In the genomic region with DNA sequence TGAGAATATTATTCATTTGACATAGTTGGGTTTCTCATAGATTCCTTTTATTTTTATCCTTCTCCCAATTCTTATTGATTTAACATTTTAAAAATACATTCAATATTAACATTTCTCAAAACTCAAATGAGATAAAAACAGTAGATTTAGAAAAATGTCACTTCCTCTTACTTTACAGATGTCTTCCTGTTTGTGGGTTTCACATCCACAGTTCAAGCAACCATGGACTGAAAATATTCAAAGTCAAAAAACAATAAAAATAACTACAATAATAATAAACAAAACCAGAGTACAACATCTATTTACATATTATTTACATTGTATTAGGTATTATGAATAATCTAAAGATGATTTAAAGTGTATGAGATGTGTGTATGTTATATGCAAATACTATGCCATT, we compare ENCODE assay signal across 14 cellular contexts.
DNase-seq lines count a peak whose midpoint lies in the region; ATAC-seq, FAIRE-seq and TF ChIP-seq lines count a peak whose summit lies in the region.
"Had no signal": no experiment of that assay in that cellular context is flagged by ENCODE, and none has a peak within 500 bp of the region (broad histone marks: within the 10 kb centered on the region; RNA-seq: fewer than 3 reads in every experiment).

No MANE protein-coding gene starts in this region.

- H3K9ac ChIP-seq in GM12878 (ENCODE audit: control insufficient read depth, insufficient read depth, low read length), result no peak overlapping the region

- DNase-seq in GM12878 (ENCODE audit: low read depth, low spot score), result no peak
- no peak for DNase-seq in HCEC 1CT
- no peak for DNase-seq in NCI-H1048 (lab: John Stamatoyannopoulos, UW)
- no peak for DNase-seq in AG20443 (ENCODE audit: low spot score)
- no peak for DNase-seq in NCI-H1436 treated with DMSO at 0.1 percent for 48 hours (lab: John Stamatoyannopoulos, UW)
- DNase-seq: BE2C, brain microvascular endothelial cell, endodermal cell, NCI-H1417 treated with DMSO at 0.1 percent for 48 hours, NCI-H524 treated with DMSO at 0.1 percent for 48 hours, SJCRH30 had no signal

- H3K4me2 ChIP-seq in GM12878 (ENCODE audit: control insufficient read depth, insufficient read depth), result no peak overlapping the region

- H3K27me3 ChIP-seq in GM12878 (replicated peaks in 1 of 2; ENCODE audit: control insufficient read depth in 2 of 2, insufficient read depth in 2 of 2, low read length in 1 of 2), result no peaks in the 10 kb centered on the region
- H3K27me3 ChIP-seq: BE2C, brain microvascular endothelial cell, SJCRH30 had no signal

- RAD21 ChIA-PET in GM12878 (lab: Charles Lee; ENCODE audit: unreplicated experiment), result no interaction called here

- ATAC-seq in GM18517 (IDR thresholded peaks at IDR 0.05; ENCODE audit: unreplicated experiment), result peak; percentile 90
- peak; percentile 93 for ATAC-seq in GM21576 (IDR thresholded peaks at IDR 0.05; ENCODE audit: unreplicated experiment)
- ATAC-seq in HG03354 (IDR thresholded peaks at IDR 0.05; ENCODE audit: poor library complexity, severe bottlenecking, unreplicated experiment), result peak; percentile 91
- ATAC-seq in GM12878, result no peak

- no peak for TF ChIP-seq POLR2A in GM12878 (IDR thresholded peaks at IDR 0.05; ENCODE audit: low read depth, low read length)

- no peaks in the 10 kb centered on the region for H3K79me2 ChIP-seq in GM12878 (ENCODE audit: control insufficient read depth, insufficient read depth, low read length)

- CTCF ChIA-PET in GM12878 (lab: Yijun Ruan, JAX), result no interaction called here

- H3K27ac ChIP-seq in GM12878 (ENCODE audit: control insufficient read depth, insufficient read depth), result no peak overlapping the region
- H3K27ac ChIP-seq: brain microvascular endothelial cell, SJCRH30 had no signal

- no peak overlapping the region for H2AFZ ChIP-seq in GM12878 (ENCODE audit: control insufficient read depth, low read depth, low read length)

- in situ Hi-C loops in GM12878 (cut with MboI), result no loop called here

- POLR2A ChIA-PET in GM12878 (lab: Charles Lee), result no interaction called here

- no peak for FAIRE-seq in GM12878 (lab: Jason Lieb, UNC)

- H3K4me3 ChIP-seq in GM12878, result no peak overlapping the region
- H3K4me3 ChIP-seq: SJCRH30 had no signal

- SMC1A ChIA-PET in GM12878 (lab: Charles Lee; ENCODE audit: uncharacterized antibody, unreplicated experiment), result no interaction called here

- no peaks in the 10 kb centered on the region for H4K20me1 ChIP-seq in GM12878 (ENCODE audit: control insufficient read depth, insufficient read depth)

- TF ChIP-seq EP300 in GM12878 (IDR thresholded peaks at IDR 0.05; ENCODE audit: borderline replicate concordance in 1 of 2, control insufficient read depth in 1 of 2, low read depth in 2 of 2, low read length in 2 of 2), result no peak

- intact Hi-C loops in GM12878 (cut with micrococcal nuclease; ENCODE audit: unreplicated experiment), result no loop called here

- no peak for TF ChIP-seq RAD21 in GM12878 (IDR thresholded peaks at IDR 0.05; ENCODE audit: insufficient read depth, low read depth, low read length)

- H3K36me3 ChIP-seq in GM12878 (ENCODE audit: control insufficient read depth in 2 of 2, insufficient read depth in 2 of 2, low read length in 1 of 2), result no peaks in the 10 kb centered on the region
- H3K36me3 ChIP-seq: BE2C, brain microvascular endothelial cell, SJCRH30 had no signal

- H3K4me1 ChIP-seq in GM12878 (ENCODE audit: control insufficient read depth, insufficient read depth, low read length), result no peaks in the 10 kb centered on the region
- H3K4me1 ChIP-seq: BE2C, SJCRH30 had no signal

- BruUV-seq in GM12878 (replicated peaks; lab: Mats Ljungman, UMichigan), result no TSS peak

- no peak for TF ChIP-seq CTCF in GM12878 (IDR thresholded peaks at IDR 0.05 in 2 of 3, conservative IDR thresholded peaks at IDR 0.05 in 1 of 3; ENCODE audit: control insufficient read depth in 2 of 3, extremely low read depth in 1 of 3, insufficient read depth in 1 of 3, low read depth in 3 of 3, low read length in 3 of 3)

- no peaks in the 10 kb centered on the region for H3K9me3 ChIP-seq in GM12878 (replicated peaks; ENCODE audit: control insufficient read depth, insufficient read depth, low read length)
- H3K9me3 ChIP-seq: BE2C, SJCRH30 had no signal

TF ChIP-seq in GM12878, 131 proteins besides CTCF, POLR2A, EP300 and RAD21:
- TF ChIP-seq SPI1 (IDR thresholded peaks at IDR 0.05; ENCODE audit: borderline replicate concordance, insufficient read depth, low read depth, low read length) (peak; percentile 19; the same call in 1 of the 2 replicates), EED (IDR thresholded peaks at IDR 0.05; ENCODE audit: low read depth) (no peak), MYC (IDR thresholded peaks at IDR 0.05; ENCODE audit: insufficient read depth, insufficient read length, insufficient replicate concordance, low read length, severe bottlenecking) (no peak), ZNF274 (IDR thresholded peaks at IDR 0.05; ENCODE audit: insufficient read depth, insufficient read length) (no peak), RUNX3 (IDR thresholded peaks at IDR 0.05; ENCODE audit: low read length) (peak; percentile 51), SIN3A (IDR thresholded peaks at IDR 0.05; ENCODE audit: low read depth, low read length) (no peak), BRCA1 (IDR thresholded peaks at IDR 0.05; ENCODE audit: low read depth, low read length) (no peak)
- TF ChIP-seq, protein P1, sequence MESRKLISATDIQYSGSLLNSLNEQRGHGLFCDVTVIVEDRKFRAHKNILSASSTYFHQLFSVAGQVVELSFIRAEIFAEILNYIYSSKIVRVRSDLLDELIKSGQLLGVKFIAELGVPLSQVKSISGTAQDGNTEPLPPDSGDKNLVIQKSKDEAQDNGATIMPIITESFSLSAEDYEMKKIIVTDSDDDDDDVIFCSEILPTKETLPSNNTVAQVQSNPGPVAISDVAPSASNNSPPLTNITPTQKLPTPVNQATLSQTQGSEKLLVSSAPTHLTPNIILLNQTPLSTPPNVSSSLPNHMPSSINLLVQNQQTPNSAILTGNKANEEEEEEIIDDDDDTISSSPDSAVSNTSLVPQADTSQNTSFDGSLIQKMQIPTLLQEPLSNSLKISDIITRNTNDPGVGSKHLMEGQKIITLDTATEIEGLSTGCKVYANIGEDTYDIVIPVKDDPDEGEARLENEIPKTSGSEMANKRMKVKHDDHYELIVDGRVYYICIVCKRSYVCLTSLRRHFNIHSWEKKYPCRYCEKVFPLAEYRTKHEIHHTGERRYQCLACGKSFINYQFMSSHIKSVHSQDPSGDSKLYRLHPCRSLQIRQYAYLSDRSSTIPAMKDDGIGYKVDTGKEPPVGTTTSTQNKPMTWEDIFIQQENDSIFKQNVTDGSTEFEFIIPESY (IDR thresholded peaks at IDR 0.05), result no peak
- TF ChIP-seq, protein P2, sequence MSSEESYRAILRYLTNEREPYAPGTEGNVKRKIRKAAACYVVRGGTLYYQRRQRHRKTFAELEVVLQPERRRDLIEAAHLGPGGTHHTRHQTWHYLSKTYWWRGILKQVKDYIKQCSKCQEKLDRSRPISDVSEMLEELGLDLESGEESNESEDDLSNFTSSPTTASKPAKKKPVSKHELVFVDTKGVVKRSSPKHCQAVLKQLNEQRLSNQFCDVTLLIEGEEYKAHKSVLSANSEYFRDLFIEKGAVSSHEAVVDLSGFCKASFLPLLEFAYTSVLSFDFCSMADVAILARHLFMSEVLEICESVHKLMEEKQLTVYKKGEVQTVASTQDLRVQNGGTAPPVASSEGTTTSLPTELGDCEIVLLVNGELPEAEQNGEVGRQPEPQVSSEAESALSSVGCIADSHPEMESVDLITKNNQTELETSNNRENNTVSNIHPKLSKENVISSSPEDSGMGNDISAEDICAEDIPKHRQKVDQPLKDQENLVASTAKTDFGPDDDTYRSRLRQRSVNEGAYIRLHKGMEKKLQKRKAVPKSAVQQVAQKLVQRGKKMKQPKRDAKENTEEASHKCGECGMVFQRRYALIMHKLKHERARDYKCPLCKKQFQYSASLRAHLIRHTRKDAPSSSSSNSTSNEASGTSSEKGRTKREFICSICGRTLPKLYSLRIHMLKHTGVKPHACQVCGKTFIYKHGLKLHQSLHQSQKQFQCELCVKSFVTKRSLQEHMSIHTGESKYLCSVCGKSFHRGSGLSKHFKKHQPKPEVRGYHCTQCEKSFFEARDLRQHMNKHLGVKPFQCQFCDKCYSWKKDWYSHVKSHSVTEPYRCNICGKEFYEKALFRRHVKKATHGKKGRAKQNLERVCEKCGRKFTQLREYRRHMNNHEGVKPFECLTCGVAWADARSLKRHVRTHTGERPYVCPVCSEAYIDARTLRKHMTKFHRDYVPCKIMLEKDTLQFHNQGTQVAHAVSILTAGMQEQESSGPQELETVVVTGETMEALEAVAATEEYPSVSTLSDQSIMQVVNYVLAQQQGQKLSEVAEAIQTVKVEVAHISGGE (CRISPR knock-in tag; IDR thresholded peaks at IDR 0.05), result no peak
- TF ChIP-seq, protein P3, sequence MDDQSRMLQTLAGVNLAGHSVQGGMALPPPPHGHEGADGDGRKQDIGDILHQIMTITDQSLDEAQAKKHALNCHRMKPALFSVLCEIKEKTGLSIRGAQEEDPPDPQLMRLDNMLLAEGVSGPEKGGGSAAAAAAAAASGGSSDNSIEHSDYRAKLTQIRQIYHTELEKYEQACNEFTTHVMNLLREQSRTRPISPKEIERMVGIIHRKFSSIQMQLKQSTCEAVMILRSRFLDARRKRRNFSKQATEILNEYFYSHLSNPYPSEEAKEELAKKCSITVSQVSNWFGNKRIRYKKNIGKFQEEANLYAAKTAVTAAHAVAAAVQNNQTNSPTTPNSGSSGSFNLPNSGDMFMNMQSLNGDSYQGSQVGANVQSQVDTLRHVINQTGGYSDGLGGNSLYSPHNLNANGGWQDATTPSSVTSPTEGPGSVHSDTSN (IDR thresholded peaks at IDR 0.05; ENCODE audit: insufficient replicate concordance, low read depth, low read length), result no peak
- TF ChIP-seq, protein P4, sequence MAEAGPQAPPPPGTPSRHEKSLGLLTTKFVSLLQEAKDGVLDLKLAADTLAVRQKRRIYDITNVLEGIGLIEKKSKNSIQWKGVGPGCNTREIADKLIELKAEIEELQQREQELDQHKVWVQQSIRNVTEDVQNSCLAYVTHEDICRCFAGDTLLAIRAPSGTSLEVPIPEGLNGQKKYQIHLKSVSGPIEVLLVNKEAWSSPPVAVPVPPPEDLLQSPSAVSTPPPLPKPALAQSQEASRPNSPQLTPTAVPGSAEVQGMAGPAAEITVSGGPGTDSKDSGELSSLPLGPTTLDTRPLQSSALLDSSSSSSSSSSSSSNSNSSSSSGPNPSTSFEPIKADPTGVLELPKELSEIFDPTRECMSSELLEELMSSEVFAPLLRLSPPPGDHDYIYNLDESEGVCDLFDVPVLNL (IDR thresholded peaks at IDR 0.05; ENCODE audit: low read depth, low read length), result no peak
